In genomic region chr5:963673-964531, GRCh38 we compare ENCODE assay signal across 8 cellular contexts.
DNase-seq lines count a peak whose midpoint lies in the region; ATAC-seq and TF ChIP-seq lines count a peak whose summit lies in the region.

No MANE protein-coding gene starts in this region.

- peak; percentile 91 for DNase-seq in AG09319 (ENCODE audit: extremely low read depth, low read depth)
- DNase-seq in activated T-cell treated with anti-CD3 and anti-CD28 coated beads, Interleukin-2, amount 50 U/mL, for 1 hour: peak; percentile 56
- DNase-seq in islet precursor cell: peak; percentile 58
- no peak for DNase-seq in NCI-H2081 (lab: John Stamatoyannopoulos, UW)
- DNase-seq in amniotic stem cell (lab: John Stamatoyannopoulos, UW): no peak
- DNase-seq in CD1c-positive myeloid dendritic cell (ENCODE audit: extremely low spot score): no peak

- ATAC-seq in GM19455 (IDR thresholded peaks at IDR 0.05; ENCODE audit: unreplicated experiment) (peak; percentile 66), HG03565 (IDR thresholded peaks at IDR 0.05; ENCODE audit: unreplicated experiment) (peak; percentile 66)

- TF ChIP-seq CTCF in AG09319 (IDR thresholded peaks at IDR 0.05; ENCODE audit: low read depth, low read length): no peak

Comparison
In these comparisons a context has a peak if more than half of its experiments do, and no peak if none do; other contexts are left out.
1. DNase-seq: peak in AG09319 (single experiment), activated T-cell treated with anti-CD3 and anti-CD28 coated beads, Interleukin-2, amount 50 U/mL, for 1 hour (single experiment) and islet precursor cell (single experiment); none in NCI-H2081 (0 of 2), amniotic stem cell (single experiment) and CD1c-positive myeloid dendritic cell (single experiment).